2 cellular contexts compared by ENCODE assay signal in genomic region chr7:98398567-98399372, GRCh38.
TF ChIP-seq lines count a peak whose summit lies in the region.

No MANE protein-coding gene starts in this region.

TF ChIP-seq in K562, 482 proteins besides CTCF, POLR2A, EP300 and RAD21 (continued from another document and continues in another):
- TF ChIP-seq MEIS2 (IDR thresholded peaks at IDR 0.05; ENCODE audit: partially characterized antibody), result peak; percentile 86
- 0 out of 2 replicates have a peak, but pooled peaks have one; percentile 21 for TF ChIP-seq DPF2 (IDR thresholded peaks at IDR 0.05)
- TF ChIP-seq MNT (conservative IDR thresholded peaks at IDR 0.05), result 0 out of 4 replicates have a peak, but pooled peaks of 1 of the 2 experiments have one; percentile 12
- TF ChIP-seq NR1H2 (CRISPR knock-in tag; IDR thresholded peaks at IDR 0.05), result no peak
- TF ChIP-seq MAFF (IDR thresholded peaks at IDR 0.05; ENCODE audit: low read length), result peak; percentile 36; the same call in 1 of the 2 replicates
- no peak for TF ChIP-seq ZBTB11 (CRISPR knock-in tag; IDR thresholded peaks at IDR 0.05)
- no peak for TF ChIP-seq CREB3L1 (IDR thresholded peaks at IDR 0.05; ENCODE audit: borderline replicate concordance, low read depth)
- TF ChIP-seq ARID1B (IDR thresholded peaks at IDR 0.05), result 0 out of 2 replicates have a peak, but pooled peaks have one; percentile 24
- TF ChIP-seq HEY1 (CRISPR knock-in tag; IDR thresholded peaks at IDR 0.05; ENCODE audit: borderline replicate concordance), result no peak
- peak in 1 of 2 experiments; percentile 27; a peak in 1 of 4 replicates for TF ChIP-seq FOXK2 (conservative IDR thresholded peaks at IDR 0.05 in 1 of 2, IDR thresholded peaks at IDR 0.05 in 1 of 2; ENCODE audit: low read depth in 2 of 2)
- peak; percentile 34; the same call in 1 of the 2 replicates for TF ChIP-seq GABPA (tag; conservative IDR thresholded peaks at IDR 0.05; ENCODE audit: low read depth)
- TF ChIP-seq C11orf30 (IDR thresholded peaks at IDR 0.05; ENCODE audit: low read depth), result peak; percentile 78
- peak; percentile 63; the same call in 1 of the 2 replicates for TF ChIP-seq NFE2 (IDR thresholded peaks at IDR 0.05; ENCODE audit: low read depth)
- TF ChIP-seq BACH1 (tag; IDR thresholded peaks at IDR 0.05), result 0 out of 2 replicates have a peak, but pooled peaks have one; percentile 47
- TF ChIP-seq ZKSCAN1 (IDR thresholded peaks at IDR 0.05; ENCODE audit: low read depth, low read length), result no peak
- TF ChIP-seq NCOA6 (IDR thresholded peaks at IDR 0.05), result no peak
- no peak for TF ChIP-seq MAX (CRISPR knock-in tag; IDR thresholded peaks at IDR 0.05)
- no peak for TF ChIP-seq HDAC3 (IDR thresholded peaks at IDR 0.05; ENCODE audit: borderline replicate concordance, partially characterized antibody)
- TF ChIP-seq ETS2 (tag; IDR thresholded peaks at IDR 0.05; ENCODE audit: borderline replicate concordance, poor library complexity, severe bottlenecking), result no peak
- peak; percentile 62; the same call in 1 of the 2 replicates for TF ChIP-seq MAFK (IDR thresholded peaks at IDR 0.05; ENCODE audit: low read length)
- peak; percentile 47; the same call in 1 of the 2 replicates for TF ChIP-seq MAFG (tag; conservative IDR thresholded peaks at IDR 0.05)
- TF ChIP-seq NR2C2 (CRISPR knock-in tag; IDR thresholded peaks at IDR 0.05), result no peak
- TF ChIP-seq NR2C2 (tag; IDR thresholded peaks at IDR 0.05), result peak; percentile 68

TF ChIP-seq in liver, 16 proteins besides CTCF, POLR2A, EP300 and RAD21 (continued from another document):
- TF ChIP-seq REST (IDR thresholded peaks at IDR 0.05) (no peak), JUND (IDR thresholded peaks at IDR 0.05) (no peak), MAX (IDR thresholded peaks at IDR 0.05) (no peak), YY1 (IDR thresholded peaks at IDR 0.05) (no peak), GABPA (IDR thresholded peaks at IDR 0.05 in 1 of 2, conservative IDR thresholded peaks at IDR 0.05 in 1 of 2) (no peak), EGR1 (IDR thresholded peaks at IDR 0.05; ENCODE audit: low read depth in 2 of 2) (no peak), HNF4A (conservative IDR thresholded peaks at IDR 0.05) (no peak), HNF4G (IDR thresholded peaks at IDR 0.05) (no peak), RXRA (IDR thresholded peaks at IDR 0.05) (no peak)
